In genomic region chr20:6104493-6105188, GRCh38 we compare ENCODE assay signal across 19 cellular contexts. TPM values are rescaled to one million over a fixed set of nuclear protein-coding genes. Genes with fewer than 3 reads are reported as not detected.
A peak's percentile ranks its signal among the peaks of the same experiment; 100 is the strongest.
DNase-seq lines count a peak whose midpoint lies in the region; ATAC-seq and TF ChIP-seq lines count a peak whose summit lies in the region.
"Had no signal": no experiment of that assay in that cellular context is flagged by ENCODE, and none has a peak within 500 bp of the region (broad histone marks: within the 10 kb centered on the region; RNA-seq: fewer than 3 reads in every experiment).

No MANE protein-coding gene starts in this region.

- H3K27me3 ChIP-seq in osteoblast (ENCODE audit: insufficient read depth, low read length), result no peaks in the 10 kb centered on the region
- H3K27me3 ChIP-seq: foreskin keratinocyte, pancreas had no signal

- ATAC-seq in GM19455 (IDR thresholded peaks at IDR 0.05; ENCODE audit: unreplicated experiment), result no peak
- ATAC-seq: foreskin keratinocyte, pancreas, WTC11 had no signal

- H3K4me2 ChIP-seq in osteoblast (ENCODE audit: insufficient read depth, low read length), result peak overlapping the region; percentile 35
- H3K4me2 ChIP-seq: smooth muscle cell had no signal

- TF ChIP-seq CTCF in fibroblast of pulmonary artery (IDR thresholded peaks at IDR 0.05; ENCODE audit: low read length, missing control alignments) (no peak), osteoblast (IDR thresholded peaks at IDR 0.05; ENCODE audit: extremely low read depth, low read depth, low read length) (no peak), GM20000 (IDR thresholded peaks at IDR 0.05; ENCODE audit: extremely low read depth, missing control alignments) (no peak)

- no peaks in the 10 kb centered on the region for H3K36me3 ChIP-seq in osteoblast (ENCODE audit: insufficient read depth, low read length)
- H3K36me3 ChIP-seq: pancreas had no signal

- peaks cover 9% of the 10 kb centered on the region for H3K4me1 ChIP-seq in osteoblast (ENCODE audit: insufficient read depth, low read length)
- H3K4me1 ChIP-seq: HAP-1, pancreas had no signal

- no peaks in the 10 kb centered on the region for H3K79me2 ChIP-seq in osteoblast (ENCODE audit: insufficient read depth, low read length)

- no peaks in the 10 kb centered on the region for H4K20me1 ChIP-seq in osteoblast (ENCODE audit: insufficient read depth, low read length)

- in situ Hi-C loops in Caki2 (cut with HindIII; ENCODE audit: low pct_unique_long_range_greater_than_20kb, low sequenced_read_pairs), result no loop called here

- peak; percentile 7 for DNase-seq in Caki2 (ENCODE audit: low read depth)
- DNase-seq in T1000 (lab: John Stamatoyannopoulos, UW), result peak; percentile 26
- DNase-seq in fibroblast of pulmonary artery (ENCODE audit: low read depth), result peak; percentile 45
- DNase-seq in osteoblast (ENCODE audit: insufficient read length, low spot score, missing footprints), result no peak
- DNase-seq in activated effector memory CD4-positive, alpha-beta T cell treated with Interleukin-2 at 50 U/mL for 16 hours, result no peak
- DNase-seq in GM20000 (ENCODE audit: low spot score), result no peak
- no peak for DNase-seq in GM19238 (ENCODE audit: insufficient read length, low spot score)
- DNase-seq: activated naive CD8-positive, alpha-beta T cell treated with anti-CD3 and anti-CD28 coated beads, Interleukin-2, amount 10 ng/mL, durations not matched to agents 7 days and 5 days; AML-193; effector CD8-positive, alpha-beta T cell; foreskin keratinocyte; NCI-H1694; NCI-H446; pancreas had no signal

- peak overlapping the region; percentile 43 for H3K27ac ChIP-seq in osteoblast (ENCODE audit: low read depth, low read length)
- H3K27ac ChIP-seq: foreskin keratinocyte, pancreas had no signal

- H3K9me3 ChIP-seq in osteoblast (ENCODE audit: low read depth, low read length), result no peaks in the 10 kb centered on the region
- H3K9me3 ChIP-seq: HAP-1, pancreas had no signal

- peak overlapping the region; percentile 9 for H2AFZ ChIP-seq in osteoblast (ENCODE audit: low read length)

- H3K4me3 ChIP-seq in fibroblast of pulmonary artery (replicated peaks; ENCODE audit: low read depth, low read length) (no peak overlapping the region), osteoblast (ENCODE audit: insufficient read depth, low read length) (no peak overlapping the region)
- H3K4me3 ChIP-seq: HAP-1, pancreas, smooth muscle cell had no signal

RNA-seq across cellular contexts. Expression of gene FERMT1, which starts 18.2 kb away (rescaled TPM):
- total RNA-seq in Caki2 (2014; rRNA removed; shearing (Covaris generic); ENCODE audit: low replicate concordance), result 7.7 and 25.2 TPM in 2 replicates
- total RNA-seq in osteoblast, result 2.1 and 2.5 TPM in 2 replicates
- total RNA-seq: activated naive CD8-positive, alpha-beta T cell treated with anti-CD3 and anti-CD28 coated beads, Interleukin-2, amount 10 ng/mL, durations not matched to agents 7 days and 5 days had no signal

RNA-seq across cellular contexts. Expression of gene LRRN4, which starts 50.8 kb away (rescaled TPM):
- 21.3 and 25.6 TPM in 2 replicates for total RNA-seq in Caki2 (2014; rRNA removed; shearing (Covaris generic); ENCODE audit: low replicate concordance)
- total RNA-seq in osteoblast, result not detected in 2 replicates
- total RNA-seq: activated naive CD8-positive, alpha-beta T cell treated with anti-CD3 and anti-CD28 coated beads, Interleukin-2, amount 10 ng/mL, durations not matched to agents 7 days and 5 days; T-helper 1 cell treated with Interleukin-12 subunit alpha and Interleukin-12 subunit beta and Interleukin-4 antibody, amounts not matched to agents 30 ng/mL and 1 ng/mL, for 36 hours had no signal

Comparison
In these comparisons a context has a peak if more than half of its experiments do, and no peak if none do; other contexts are left out.
1. DNase-seq: peak in Caki2 (single experiment), T1000 (single experiment) and fibroblast of pulmonary artery (single experiment); none in osteoblast (single experiment), activated effector memory CD4-positive, alpha-beta T cell treated with Interleukin-2 at 50 U/mL for 16 hours (single experiment), GM20000 (single experiment) and GM19238 (single experiment).
2. RNA of gene LRRN4, which starts 50.8 kb away (total RNA-seq): 21.3 to 25.6 TPM in Caki2; not detected in osteoblast; every median in the first group is over 10 times any median in the second.